In the genomic region with DNA sequence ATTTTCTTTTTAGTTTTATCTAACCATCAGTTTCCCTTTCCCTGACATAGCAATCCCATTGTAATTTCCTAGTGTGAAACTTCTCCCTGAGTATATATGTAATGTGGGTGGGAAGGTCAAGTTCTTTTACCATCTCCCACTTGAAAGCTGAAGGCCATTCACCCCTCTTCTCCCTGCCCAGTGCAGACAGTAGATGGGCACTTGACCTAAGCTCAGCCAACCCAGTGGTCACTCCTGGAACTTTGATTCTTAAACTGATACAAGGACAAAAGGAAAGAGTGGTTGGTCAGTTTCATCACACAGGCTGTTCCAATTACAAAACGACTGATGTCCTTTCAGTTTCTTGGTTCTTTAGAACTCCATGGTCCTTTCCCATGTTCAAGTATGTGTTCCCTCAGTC, we compare ENCODE assay signal across 2 cellular contexts.
TF ChIP-seq lines count a peak whose summit lies in the region.

No MANE protein-coding gene starts in this region.

TF ChIP-seq in A549, 52 proteins besides CTCF, POLR2A, EP300 and RAD21:
- TF ChIP-seq CBX8 (IDR thresholded peaks at IDR 0.05), result no peak
- TF ChIP-seq MYC (IDR thresholded peaks at IDR 0.05; ENCODE audit: borderline replicate concordance, low read length), result no peak
- no peak for TF ChIP-seq HEYL (CRISPR knock-in tag; IDR thresholded peaks at IDR 0.05)
- no peak for TF ChIP-seq RCOR1 (IDR thresholded peaks at IDR 0.05; ENCODE audit: low read depth, low read length)
- no peak for TF ChIP-seq TP53 (CRISPR knock-in tag; IDR thresholded peaks at IDR 0.05)
- no peak for TF ChIP-seq ELK1 (IDR thresholded peaks at IDR 0.05; ENCODE audit: low read depth, low read length)
- no peak for TF ChIP-seq REST (IDR thresholded peaks at IDR 0.05)
- TF ChIP-seq SMC3 (IDR thresholded peaks at IDR 0.05), result no peak
- TF ChIP-seq, protein P1, sequence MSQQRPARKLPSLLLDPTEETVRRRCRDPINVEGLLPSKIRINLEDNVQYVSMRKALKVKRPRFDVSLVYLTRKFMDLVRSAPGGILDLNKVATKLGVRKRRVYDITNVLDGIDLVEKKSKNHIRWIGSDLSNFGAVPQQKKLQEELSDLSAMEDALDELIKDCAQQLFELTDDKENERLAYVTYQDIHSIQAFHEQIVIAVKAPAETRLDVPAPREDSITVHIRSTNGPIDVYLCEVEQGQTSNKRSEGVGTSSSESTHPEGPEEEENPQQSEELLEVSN (IDR thresholded peaks at IDR 0.05; ENCODE audit: borderline replicate concordance, low read depth), result no peak
- no peak for TF ChIP-seq JUN (IDR thresholded peaks at IDR 0.05)
- no peak for TF ChIP-seq MAFK (IDR thresholded peaks at IDR 0.05; ENCODE audit: partially characterized antibody)
- TF ChIP-seq, protein P2, sequence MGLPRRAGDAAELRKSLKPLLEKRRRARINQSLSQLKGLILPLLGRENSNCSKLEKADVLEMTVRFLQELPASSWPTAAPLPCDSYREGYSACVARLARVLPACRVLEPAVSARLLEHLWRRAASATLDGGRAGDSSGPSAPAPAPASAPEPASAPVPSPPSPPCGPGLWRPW (IDR thresholded peaks at IDR 0.05), result no peak
- TF ChIP-seq HOXB5 (CRISPR knock-in tag; IDR thresholded peaks at IDR 0.05), result no peak

TF ChIP-seq in IMR-90, 13 proteins besides CTCF, POLR2A, EP300 and RAD21:
- TF ChIP-seq FOS (IDR thresholded peaks at IDR 0.05; ENCODE audit: low read depth, low read length), result no peak
